Comparison of ENCODE assay signal across 14 cellular contexts in the genomic region with DNA sequence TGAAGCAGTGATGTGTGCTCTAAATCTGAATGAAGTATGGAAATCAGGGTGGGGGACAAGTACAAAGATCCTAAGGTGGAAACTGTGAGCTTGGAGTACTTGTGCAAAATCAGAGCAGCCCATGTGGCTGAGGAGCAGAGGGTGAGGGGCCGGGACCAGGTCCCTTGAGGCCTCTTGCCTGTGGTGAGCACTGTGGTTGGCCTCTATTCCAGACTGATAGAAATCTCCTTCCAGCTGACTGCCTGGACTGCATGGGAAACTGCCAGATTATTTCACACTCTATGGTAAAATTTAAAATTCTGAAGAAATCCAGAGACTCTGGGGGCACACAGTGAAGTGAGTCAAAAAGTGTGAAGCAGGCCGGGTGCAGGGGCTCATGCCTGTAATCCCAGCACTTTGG.
DNase-seq lines count a peak whose midpoint lies in the region; TF ChIP-seq lines count a peak whose summit lies in the region.
"Had no signal": no experiment of that assay in that cellular context is flagged by ENCODE, and none has a peak within 500 bp of the region (broad histone marks: within the 10 kb centered on the region; RNA-seq: fewer than 3 reads in every experiment).

No MANE protein-coding gene starts in this region.

- DNase-seq in AG08395 (ENCODE audit: low spot score), result peak; percentile 35
- DNase-seq in SJSA1 (ENCODE audit: low read depth in 1 of 2, low spot score in 2 of 2), result no peak
- DNase-seq in fibroblast of peridontal ligament (ENCODE audit: extremely low read depth), result peak; percentile 78
- DNase-seq in neural crest cell (ENCODE audit: low read depth, low spot score), result no peak
- no peak for DNase-seq in activated effector memory CD4-positive, alpha-beta T cell treated with anti-CD3 and anti-CD28 coated beads, Interleukin-2, amount 50 U/mL, for 16 hours
- DNase-seq in CD8-positive, alpha-beta memory T cell, result no peak
- no peak for DNase-seq in GDM1 (lab: John Stamatoyannopoulos, UW)
- no peak for DNase-seq in hypothalamus (lab: John Stamatoyannopoulos, UW)
- DNase-seq: activated T-cell treated with anti-CD3 and anti-CD28 coated beads, Interleukin-2, amount 50 U/mL, for 48 hours; cortex of kidney; EL; NCI-H2029 treated with DMSO at 0.1 percent for 48 hours; stimulated activated CD4-positive, alpha-beta T cell treated with anti-CD3 and anti-CD28 coated beads, Interleukin-12 subunit alpha, Interleukin-12 subunit beta, amount 100 ng/mL, for 4 hours had no signal

- peaks cover 79% of the 10 kb centered on the region for H3K4me1 Mint-ChIP-seq in neural crest cell
- H3K4me1 Mint-ChIP-seq in CD8-positive, alpha-beta memory T cell, result no peaks in the 10 kb centered on the region
- H3K4me1 Mint-ChIP-seq: IgD-negative memory B cell had no signal

- no peaks in the 10 kb centered on the region for H3K27me3 Mint-ChIP-seq in neural crest cell (ENCODE audit: low read depth)
- H3K27me3 Mint-ChIP-seq in CD8-positive, alpha-beta memory T cell, result peaks cover 0 to 4% of the 10 kb centered on the region in 2 donors

- POLR2A ChIA-PET in CD8-positive, alpha-beta memory T cell (lab: Charles Lee), result no interaction called here

- H3K36me3 ChIP-seq in SJSA1, result peaks cover 7% of the 10 kb centered on the region
- no peaks in the 10 kb centered on the region for H3K36me3 ChIP-seq in CD8-positive, alpha-beta memory T cell (ENCODE audit: insufficient read depth, low read length)

- no peaks in the 10 kb centered on the region for H3K27me3 ChIP-seq in SJSA1 (replicated peaks)
- H3K27me3 ChIP-seq in CD8-positive, alpha-beta memory T cell (ENCODE audit: insufficient read depth, low read length, poor library complexity, severe bottlenecking), result no peaks in the 10 kb centered on the region

- H3K4me1 ChIP-seq in SJSA1 (replicated peaks), result peaks cover 59% of the 10 kb centered on the region
- no peaks in the 10 kb centered on the region for H3K4me1 ChIP-seq in CD8-positive, alpha-beta memory T cell (ENCODE audit: insufficient read depth, low read length)

- H3K27ac Mint-ChIP-seq in neural crest cell (ENCODE audit: unreplicated experiment), result peak overlapping the region; percentile 16
- H3K27ac Mint-ChIP-seq in CD8-positive, alpha-beta memory T cell, result no peak overlapping the region

- H3K9me3 ChIP-seq in SJSA1 (replicated peaks), result no peaks in the 10 kb centered on the region
- H3K9me3 ChIP-seq in CD8-positive, alpha-beta memory T cell (ENCODE audit: low read length), result no peaks in the 10 kb centered on the region

- H3K4me3 ChIP-seq in SJSA1, result no peak overlapping the region
- no peak overlapping the region for H3K4me3 ChIP-seq in CD8-positive, alpha-beta memory T cell (ENCODE audit: low read length)

- H3K36me3 Mint-ChIP-seq in neural crest cell (ENCODE audit: low read depth), result peaks cover 4% of the 10 kb centered on the region
- peaks cover 0 to 1% (median 0%) of the 10 kb centered on the region in 3 donors for H3K36me3 Mint-ChIP-seq in CD8-positive, alpha-beta memory T cell
- H3K36me3 Mint-ChIP-seq: IgD-negative memory B cell had no signal

- no peak overlapping the region for H3K4me3 Mint-ChIP-seq in neural crest cell
- no peak overlapping the region for H3K4me3 Mint-ChIP-seq in CD8-positive, alpha-beta memory T cell
- H3K4me3 Mint-ChIP-seq: IgD-negative memory B cell had no signal

- no peak for TF ChIP-seq CTCF in neural crest cell (conservative IDR thresholded peaks at IDR 0.05)

- H3K9me3 Mint-ChIP-seq in neural crest cell, result no peaks in the 10 kb centered on the region
- no peaks in the 10 kb centered on the region for H3K9me3 Mint-ChIP-seq in CD8-positive, alpha-beta memory T cell
- H3K9me3 Mint-ChIP-seq: IgD-negative memory B cell had no signal

- H3K27ac ChIP-seq in SJSA1, result peak overlapping the region; percentile 83
- H3K27ac ChIP-seq in CD8-positive, alpha-beta memory T cell (ENCODE audit: low read depth, low read length), result no peak overlapping the region

- CTCF ChIA-PET in CD8-positive, alpha-beta memory T cell (lab: Charles Lee), result no interaction called here

Comparison
In these comparisons a context has a peak if more than half of its experiments do, and no peak if none do; other contexts are left out.
1. DNase-seq: peak in AG08395 (single experiment) and fibroblast of peridontal ligament (single experiment); none in SJSA1 (0 of 2), neural crest cell (single experiment), activated effector memory CD4-positive, alpha-beta T cell treated with anti-CD3 and anti-CD28 coated beads, Interleukin-2, amount 50 U/mL, for 16 hours (single experiment), CD8-positive, alpha-beta memory T cell (0 of 5), GDM1 (single experiment) and hypothalamus (0 of 51).